In the genomic region with DNA sequence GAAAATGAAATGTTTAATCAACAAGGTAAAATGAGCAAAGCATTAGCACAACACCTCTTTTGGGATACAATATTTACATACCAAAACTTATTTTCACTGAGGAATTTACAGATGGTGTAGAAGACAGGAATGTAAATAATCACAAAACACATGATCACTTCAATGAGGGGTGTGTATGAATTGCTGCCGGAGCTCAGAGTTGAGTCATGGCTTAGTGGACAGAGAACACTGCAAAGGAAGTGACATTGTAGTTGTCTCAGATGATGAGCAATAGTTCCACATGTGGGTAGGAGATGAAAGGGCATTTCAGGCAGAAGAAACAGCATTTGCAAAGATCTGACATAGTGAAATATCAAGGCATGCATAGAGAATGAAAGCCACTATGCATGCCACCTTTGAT, we compare ENCODE assay signal across 16 cellular contexts. TPM values are rescaled to one million over a fixed set of nuclear protein-coding genes. Genes with fewer than 3 reads are reported as not detected.
A peak's percentile ranks its signal among the peaks of the same experiment; 100 is the strongest.
DNase-seq lines count a peak whose midpoint lies in the region; ATAC-seq and TF ChIP-seq lines count a peak whose summit lies in the region.
"Had no signal": no experiment of that assay in that cellular context is flagged by ENCODE, and none has a peak within 500 bp of the region (broad histone marks: within the 10 kb centered on the region; RNA-seq: fewer than 3 reads in every experiment).

No MANE protein-coding gene starts in this region.

- H2BK15ac ChIP-seq in H9 (ENCODE audit: low read depth, low read length) = no peak overlapping the region

- H3K27ac ChIP-seq in PC-3 (ENCODE audit: low read length) = no peak overlapping the region
- no peak overlapping the region for H3K27ac ChIP-seq in H9 (ENCODE audit: insufficient read length, low read depth, low read length)
- no peak overlapping the region for H3K27ac ChIP-seq in hepatocyte
- H3K27ac ChIP-seq: ovary had no signal

- no peaks in the 10 kb centered on the region for H3K9me3 ChIP-seq in PC-3 (ENCODE audit: low read length)
- peaks cover 78% of the 10 kb centered on the region for H3K9me3 ChIP-seq in H9 (ENCODE audit: control insufficient read depth, low read depth, low read length)
- no peaks in the 10 kb centered on the region for H3K9me3 ChIP-seq in hepatocyte (ENCODE audit: low read depth)
- H3K9me3 ChIP-seq: ovary had no signal

- H3K36me3 Mint-ChIP-seq in activated T-cell treated with anti-CD3 and anti-CD28 coated beads, Interleukin-2, amount 50 U/mL, for 4 hours (ENCODE audit: insufficient read depth) = no peaks in the 10 kb centered on the region
- H3K36me3 Mint-ChIP-seq in H9 (ENCODE audit: insufficient read depth in 1 of 3, low read depth in 3 of 3) = peaks cover 0 to 32% (median 13%) of the 10 kb centered on the region in 3 experiments; a peak in 6 of 7 replicates

- no peak overlapping the region for H2BK12ac ChIP-seq in H9 (ENCODE audit: insufficient read length, low read depth, low read length)

- no peak overlapping the region for H2BK120ac ChIP-seq in H9 (ENCODE audit: low read depth, low read length, poor library complexity, severe bottlenecking)

- H2BK20ac ChIP-seq in H9 (ENCODE audit: low read depth, low read length, poor library complexity, severe bottlenecking) = no peak overlapping the region

- H3K4me1 ChIP-seq in PC-3 (ENCODE audit: insufficient read depth, low read length) (peaks cover 12% of the 10 kb centered on the region), H9 (ENCODE audit: insufficient read depth, low read length) (no peaks in the 10 kb centered on the region), hepatocyte (ENCODE audit: insufficient read depth) (no peaks in the 10 kb centered on the region)

- H3K27me3 ChIP-seq in PC-3 (ENCODE audit: low read length) (peaks cover 9% of the 10 kb centered on the region; the same call in 1 of the 2 replicates), H9 (ENCODE audit: insufficient read depth, low read length) (no peaks in the 10 kb centered on the region), hepatocyte (no peaks in the 10 kb centered on the region)
- H3K27me3 ChIP-seq: ovary had no signal

- no peak overlapping the region for H3K56ac ChIP-seq in H9 (ENCODE audit: insufficient read length, low read depth, low read length)

- no peak for DNase-seq in activated T-cell treated with anti-CD3 and anti-CD28 coated beads, Interleukin-2, amount 50 U/mL, for 4 hours
- no peak for DNase-seq in activated T-cell treated with anti-CD3 and anti-CD28 coated beads, Interleukin-2, amount 50 U/mL, for 48 hours
- DNase-seq in PC-3 (peak; percentile 89), fibroblast of gingiva (ENCODE audit: low read depth) (peak; percentile 56), H9 (no peak), hepatocyte (ENCODE audit: low spot score) (no peak)
- DNase-seq in stimulated activated naive CD8-positive, alpha-beta T cell treated with anti-CD3 and anti-CD28 coated beads, Interleukin-15, amount 100 ng/mL, for 72 hours = no peak
- DNase-seq: activated B cell treated with CpG ODN at 0.5 μM for 24 hours, DMS79 treated with DMSO at 0.1 percent for 48 hours, mesenchymal stem cell, NCI-H187, NCI-H82, ovary had no signal

- H3K18ac ChIP-seq in H9 (ENCODE audit: insufficient read length, low read depth, low read length) = no peak overlapping the region

- H3K23me2 ChIP-seq in H9 (ENCODE audit: insufficient read length, low read depth, low read length, poor library complexity, severe bottlenecking) = no peaks in the 10 kb centered on the region

- intact Hi-C loops in PC-3 (cut with micrococcal nuclease) = no loop called here

- H4K20me1 ChIP-seq in PC-3 (ENCODE audit: low read length) = no peaks in the 10 kb centered on the region
- no peaks in the 10 kb centered on the region for H4K20me1 ChIP-seq in H9 (ENCODE audit: control insufficient read depth, insufficient read depth, insufficient read length)
- H4K20me1 ChIP-seq in hepatocyte (ENCODE audit: insufficient read depth, poor library complexity, severe bottlenecking) = no peaks in the 10 kb centered on the region

- H3K4ac ChIP-seq in H9 (ENCODE audit: low read depth, low read length) = no peak overlapping the region

- no peak overlapping the region for H2AK5ac ChIP-seq in H9 (ENCODE audit: insufficient read length, low read length)

- no peak overlapping the region for H4K8ac ChIP-seq in H9 (replicated peaks; ENCODE audit: insufficient read length, low read depth, low read length)

- no peak overlapping the region for H3T11ph ChIP-seq in H9 (ENCODE audit: low read length)

- peak overlapping the region; percentile 35 for H3K4me2 ChIP-seq in PC-3 (ENCODE audit: low read length)
- H3K4me2 ChIP-seq in H9 (ENCODE audit: insufficient read depth, insufficient read length, low read length) = no peak overlapping the region
- no peak overlapping the region for H3K4me2 ChIP-seq in hepatocyte

- H3K4me1 Mint-ChIP-seq in activated T-cell treated with anti-CD3 and anti-CD28 coated beads, Interleukin-2, amount 50 U/mL, for 4 hours (ENCODE audit: low read depth) = no peaks in the 10 kb centered on the region
- H3K4me1 Mint-ChIP-seq in stimulated activated naive CD8-positive, alpha-beta T cell treated with anti-CD3 and anti-CD28 coated beads, Interleukin-15, amount 100 ng/mL, for 72 hours = peaks cover 5% of the 10 kb centered on the region
- H3K4me1 Mint-ChIP-seq in H9 = no peaks in the 10 kb centered on the region
- H3K4me1 Mint-ChIP-seq: activated B cell treated with CpG ODN at 0.5 μM for 24 hours had no signal

- no peaks in the 10 kb centered on the region for H3K79me1 ChIP-seq in H9 (ENCODE audit: insufficient read depth, low read depth, low read length, poor library complexity, severe bottlenecking)

- H3K79me2 ChIP-seq in PC-3 (ENCODE audit: low read length) (no peaks in the 10 kb centered on the region), H9 (ENCODE audit: insufficient read depth, low read length) (no peaks in the 10 kb centered on the region), hepatocyte (no peaks in the 10 kb centered on the region)

- no peak overlapping the region for H4K5ac ChIP-seq in H9 (ENCODE audit: insufficient read length, low read depth, low read length)

- H3K23ac ChIP-seq in H9 (ENCODE audit: insufficient read length, low read depth, low read length) = no peak overlapping the region

- no peak overlapping the region for H3K4me3 ChIP-seq in PC-3 (ENCODE audit: low read length)
- no peak overlapping the region for H3K4me3 ChIP-seq in hepatocyte
- H3K4me3 ChIP-seq: ovary had no signal

- peaks cover 24% of the 10 kb centered on the region for H3K27me3 Mint-ChIP-seq in activated T-cell treated with anti-CD3 and anti-CD28 coated beads, Interleukin-2, amount 50 U/mL, for 4 hours (ENCODE audit: low read depth)
- peaks cover 22% of the 10 kb centered on the region for H3K27me3 Mint-ChIP-seq in stimulated activated naive CD8-positive, alpha-beta T cell treated with anti-CD3 and anti-CD28 coated beads, Interleukin-15, amount 100 ng/mL, for 72 hours
- no peaks in the 10 kb centered on the region; the same call in 1 of the 2 replicates for H3K27me3 Mint-ChIP-seq in H9 (ENCODE audit: low read depth)

- no peaks in the 10 kb centered on the region for H3K36me3 ChIP-seq in PC-3 (ENCODE audit: low read depth, low read length)
- no peaks in the 10 kb centered on the region for H3K36me3 ChIP-seq in hepatocyte (replicated peaks; ENCODE audit: insufficient read depth, low read depth)
- H3K36me3 ChIP-seq: ovary had no signal

- H3K4me3 Mint-ChIP-seq in activated T-cell treated with anti-CD3 and anti-CD28 coated beads, Interleukin-2, amount 50 U/mL, for 4 hours = no peak overlapping the region
- H3K4me3 Mint-ChIP-seq in stimulated activated naive CD8-positive, alpha-beta T cell treated with anti-CD3 and anti-CD28 coated beads, Interleukin-15, amount 100 ng/mL, for 72 hours = no peak overlapping the region
- no peak overlapping the region for H3K4me3 Mint-ChIP-seq in H9
- H3K4me3 Mint-ChIP-seq: activated B cell treated with CpG ODN at 0.5 μM for 24 hours had no signal

- ATAC-seq in activated T-cell treated with anti-CD3 and anti-CD28 coated beads, Interleukin-2, amount 50 U/mL, for 4 hours = peak; percentile 32 to 43
- peak; percentile 91 for ATAC-seq in PC-3
- peak; percentile 49 for ATAC-seq in stimulated activated naive CD8-positive, alpha-beta T cell treated with anti-CD3 and anti-CD28 coated beads, Interleukin-15, amount 100 ng/mL, for 72 hours
- no peak for ATAC-seq in HG02870 (IDR thresholded peaks at IDR 0.05; ENCODE audit: unreplicated experiment)

- H3K9ac ChIP-seq in PC-3 (ENCODE audit: low read length) (no peak overlapping the region), H9 (ENCODE audit: extremely low read depth, insufficient read length, low read length) (no peak overlapping the region)

- no peak overlapping the region for H3K14ac ChIP-seq in H9 (ENCODE audit: insufficient read depth, low read length)

- no peak overlapping the region for H4K91ac ChIP-seq in H9 (ENCODE audit: insufficient read length, low read depth, low read length)

- H3K9me2 ChIP-seq in PC-3 (replicated peaks; ENCODE audit: low read length) = no peaks in the 10 kb centered on the region; the same call in 1 of the 2 replicates
- no peaks in the 10 kb centered on the region for H3K9me2 ChIP-seq in hepatocyte (replicated peaks; ENCODE audit: insufficient read depth)

- H3F3A ChIP-seq in PC-3 (ENCODE audit: low read length, unreplicated experiment) = no peaks in the 10 kb centered on the region

- CTCF ChIA-PET in PC-3 (lab: Charles Lee) = no interaction called here

- no peak for TF ChIP-seq CTCF in PC-3 (conservative IDR thresholded peaks at IDR 0.05; ENCODE audit: low read depth, low read length)
- no peak for TF ChIP-seq CTCF in H9 (conservative IDR thresholded peaks at IDR 0.05)
- no peak for TF ChIP-seq CTCF in hepatocyte (IDR thresholded peaks at IDR 0.05; ENCODE audit: poor library complexity)

- POLR2A ChIA-PET in PC-3 (lab: Charles Lee; ENCODE audit: unreplicated experiment) = no interaction called here

- no peak overlapping the region for H3K27ac Mint-ChIP-seq in stimulated activated naive CD8-positive, alpha-beta T cell treated with anti-CD3 and anti-CD28 coated beads, Interleukin-15, amount 100 ng/mL, for 72 hours
- no peak overlapping the region for H3K27ac Mint-ChIP-seq in H9
- H3K27ac Mint-ChIP-seq: activated B cell treated with CpG ODN at 0.5 μM for 24 hours had no signal

- H2AFZ ChIP-seq in PC-3 (ENCODE audit: low read length) (no peak overlapping the region), H9 (ENCODE audit: low read length) (no peak overlapping the region), hepatocyte (no peak overlapping the region)

- no peaks in the 10 kb centered on the region for H3K9me3 Mint-ChIP-seq in activated T-cell treated with anti-CD3 and anti-CD28 coated beads, Interleukin-2, amount 50 U/mL, for 4 hours
- H3K9me3 Mint-ChIP-seq in stimulated activated naive CD8-positive, alpha-beta T cell treated with anti-CD3 and anti-CD28 coated beads, Interleukin-15, amount 100 ng/mL, for 72 hours = no peaks in the 10 kb centered on the region
- peaks cover 84 to 89% of the 10 kb centered on the region in 2 experiments for H3K9me3 Mint-ChIP-seq in H9

- no TSS peak for BruUV-seq in PC-3 (replicated peaks; lab: Mats Ljungman, UMichigan)

- no peak overlapping the region for H2BK5ac ChIP-seq in H9 (ENCODE audit: insufficient read length, low read length)

- no CpG with 5 or more reads among the region's 1 CpG for WGBS in H9 (ENCODE audit: extremely low coverage, insufficient read length, low lambda C conversion rate)
- 81% methylated on average over 1 of the region's 1 CpG for WGBS in hepatocyte (ENCODE audit: low lambda C conversion rate, missing lambda C conversion rate)

RNA-seq across cellular contexts. Expression of a gene that starts 5.6 kb away (rescaled TPM):
- total RNA-seq in activated T-cell treated with anti-CD3 and anti-CD28 coated beads, Interleukin-2, amount 50 U/mL, for 4 hours = not detected
- total RNA-seq in PC-3 (2014; rRNA removed) (not detected in 2 replicates), H9 (2021) (not detected in 2 replicates), hepatocyte (not detected in 2 replicates)
- polyA plus RNA-seq in hepatocyte = not detected in 2 replicates
- total RNA-seq: activated B cell treated with CpG ODN at 0.5 μM for 24 hours, ovary, ureter had no signal
- polyA plus RNA-seq: AG04450, ovary had no signal

RNA-seq across cellular contexts. Expression of a gene that starts 22.7 kb away (rescaled TPM):
- total RNA-seq in activated T-cell treated with anti-CD3 and anti-CD28 coated beads, Interleukin-2, amount 50 U/mL, for 4 hours = not detected
- total RNA-seq in PC-3 (2014; rRNA removed) = not detected in 2 replicates
- total RNA-seq in H9 (2021) = not detected in 2 replicates
- total RNA-seq in hepatocyte = not detected in 2 replicates
- not detected in 2 replicates for polyA plus RNA-seq in hepatocyte
- total RNA-seq: activated B cell treated with CpG ODN at 0.5 μM for 24 hours, ovary, ureter had no signal
- polyA plus RNA-seq: AG04450, ovary had no signal

RNA-seq across cellular contexts. Expression of a gene that starts 33.8 kb away (rescaled TPM):
- total RNA-seq in activated T-cell treated with anti-CD3 and anti-CD28 coated beads, Interleukin-2, amount 50 U/mL, for 4 hours = not detected
- total RNA-seq in PC-3 (2014; rRNA removed) = not detected in 2 replicates
- total RNA-seq in H9 (2021) = not detected in 2 replicates
- total RNA-seq in hepatocyte = not detected in 2 replicates
- polyA plus RNA-seq in hepatocyte = not detected in 2 replicates
- total RNA-seq: activated B cell treated with CpG ODN at 0.5 μM for 24 hours, ovary, ureter had no signal
- polyA plus RNA-seq: AG04450, ovary had no signal

RNA-seq across cellular contexts. Expression of a gene that starts 44.3 kb away (rescaled TPM):
- total RNA-seq in activated T-cell treated with anti-CD3 and anti-CD28 coated beads, Interleukin-2, amount 50 U/mL, for 4 hours = not detected
- not detected in 2 replicates for total RNA-seq in PC-3 (2014; rRNA removed)
- total RNA-seq in H9 (2021) = not detected in 2 replicates
- not detected in 2 replicates for total RNA-seq in hepatocyte
- polyA plus RNA-seq in hepatocyte = not detected in 2 replicates
- total RNA-seq: activated B cell treated with CpG ODN at 0.5 μM for 24 hours, ovary, ureter had no signal
- polyA plus RNA-seq: AG04450, ovary had no signal

RNA-seq across cellular contexts. Expression of a gene that starts 44.3 kb away (rescaled TPM):
- total RNA-seq in activated T-cell treated with anti-CD3 and anti-CD28 coated beads, Interleukin-2, amount 50 U/mL, for 4 hours = not detected
- total RNA-seq in PC-3 (2014; rRNA removed) (not detected in 2 replicates), H9 (2021) (not detected in 2 replicates), hepatocyte (not detected in 2 replicates)
- not detected in 2 replicates for polyA plus RNA-seq in hepatocyte
- total RNA-seq: activated B cell treated with CpG ODN at 0.5 μM for 24 hours, ovary, ureter had no signal
- polyA plus RNA-seq: AG04450, ovary had no signal

Comparison
In these comparisons a context has a peak if more than half of its experiments do, and no peak if none do; other contexts are left out.
1. DNase-seq: peak in PC-3 (single experiment) and fibroblast of gingiva (single experiment); none in activated T-cell treated with anti-CD3 and anti-CD28 coated beads, Interleukin-2, amount 50 U/mL, for 4 hours (single experiment), activated T-cell treated with anti-CD3 and anti-CD28 coated beads, Interleukin-2, amount 50 U/mL, for 48 hours (0 of 2), stimulated activated naive CD8-positive, alpha-beta T cell treated with anti-CD3 and anti-CD28 coated beads, Interleukin-15, amount 100 ng/mL, for 72 hours (0 of 2), H9 (single experiment) and hepatocyte (single experiment).